ENCODE assay signal across 37 cellular contexts in genomic region chr6:169650241-169650958, GRCh38.
"Had no signal": no experiment of that assay in that cellular context is flagged by ENCODE, and none has a peak within 500 bp of the region (broad histone marks: within the 10 kb centered on the region; RNA-seq: fewer than 3 reads in every experiment).

No MANE protein-coding gene starts in this region.

- H3K4me3 Mint-ChIP-seq: activated B cell treated with CpG ODN at 0.5 μM for 24 hours; activated CD4-positive, alpha-beta memory T cell treated with anti-CD3 and anti-CD28 coated beads for 36 hours; activated CD4-positive, alpha-beta T cell treated with anti-CD3 and anti-CD28 coated beads, Interleukin-2, amount 10 ng/mL, durations not matched to agents 24 days and 14 days; activated CD8-positive, alpha-beta T cell treated with anti-CD3 and anti-CD28 coated beads for 36 hours; activated naive CD4-positive, alpha-beta T cell treated with anti-CD3 and anti-CD28 coated beads for 36 hours; activated naive CD8-positive, alpha-beta T cell treated with anti-CD3 and anti-CD28 coated beads for 36 hours; activated T-cell treated with anti-CD3 and anti-CD28 coated beads, Interleukin-2, amount 50 U/mL, for 4 hours; activated T-cell treated with anti-CD3 and anti-CD28 coated beads, Interleukin-2, amount 50 U/mL, for 72 hours; activated T-helper 1 cell treated with anti-CD3 and anti-CD28 coated beads, Interleukin-12 subunit alpha, Interleukin-12 subunit beta, Interleukin-2, Interleukin-4 antibody, amounts not matched to agents 30 ng/mL and 10 ng/mL and 1 ng/mL, durations not matched to agents 14 hours and 24 hours and 36 hours; activated T-helper 17 cell treated with anti-CD3 and anti-CD28 coated beads, Interleukin-2, amount 50 U/mL, for 72 hours; T-helper 1 cell treated with Interleukin-12 subunit alpha and Interleukin-12 subunit beta and Interleukin-4 antibody, amounts not matched to agents 30 μg/mL and 1 μg/mL, for 36 hours; T-helper 2 cell treated with Interferon-gamma antibody and Interleukin-4, amounts not matched to agents 5 μg/mL and 100 μg/mL, for 36 hours had no signal

- H3K4me1 ChIP-seq: adrenal gland, body of pancreas, breast epithelium had no signal

- H3K27me3 Mint-ChIP-seq: activated B cell treated with CpG ODN at 0.5 μM for 24 hours; activated CD4-positive, alpha-beta memory T cell treated with anti-CD3 and anti-CD28 coated beads for 36 hours; activated CD4-positive, alpha-beta T cell treated with anti-CD3 and anti-CD28 coated beads, Interleukin-2, amount 10 ng/mL, durations not matched to agents 24 days and 14 days; activated CD8-positive, alpha-beta T cell treated with anti-CD3 and anti-CD28 coated beads for 36 hours; activated naive CD8-positive, alpha-beta T cell treated with anti-CD3 and anti-CD28 coated beads for 36 hours; activated T-helper 17 cell treated with anti-CD3 and anti-CD28 coated beads, Interleukin-2, amount 50 U/mL, for 72 hours had no signal

- DNase-seq: activated B cell treated with CpG ODN at 0.5 μM for 24 hours; activated CD4-positive, alpha-beta memory T cell treated with anti-CD3 and anti-CD28 coated beads for 36 hours; activated CD4-positive, alpha-beta T cell treated with anti-CD3 and anti-CD28 coated beads for 4 hours; activated CD4-positive, alpha-beta T cell treated with anti-CD3 and anti-CD28 coated beads, Interleukin-2, amount 10 ng/mL, durations not matched to agents 24 days and 14 days; activated CD4-positive, alpha-beta T cell treated with anti-CD3 and anti-CD28 coated beads, Interleukin-2, amount 50 U/mL, for 1 hour; activated CD4-positive, alpha-beta T cell treated with anti-CD3 and anti-CD28 coated beads, Interleukin-2, amount 50 U/mL, for 4 hours; activated CD4-positive, CD25-positive, alpha-beta regulatory T cell treated with anti-CD3 and anti-CD28 coated beads, Interleukin-2, amount 50 U/mL, for 72 hours; activated CD8-positive, alpha-beta memory T cell treated with anti-CD3 and anti-CD28 coated beads, Interleukin-2, amount 50 U/mL, for 4 hours; activated CD8-positive, alpha-beta T cell treated with anti-CD3 and anti-CD28 coated beads for 36 hours; activated effector memory CD4-positive, alpha-beta T cell treated with anti-CD3 and anti-CD28 coated beads, Interleukin-2, amount 50 U/mL, for 16 hours; activated gamma-delta T cell treated with Interleukin-2 at 50 U/mL for 16 hours; activated naive CD4-positive, alpha-beta T cell; activated naive CD4-positive, alpha-beta T cell treated with anti-CD3 and anti-CD28 coated beads for 36 hours; activated naive CD4-positive, alpha-beta T cell treated with anti-CD3 and anti-CD28 coated beads, Interleukin-2, amount 50 U/mL, for 16 hours; activated naive CD8-positive, alpha-beta T cell treated with anti-CD3 and anti-CD28 coated beads for 36 hours; activated T-cell treated with anti-CD3 and anti-CD28 coated beads for 4 hours; activated T-cell treated with anti-CD3 and anti-CD28 coated beads, Interleukin-2, amount 50 U/mL, for 1 hour; activated T-cell treated with anti-CD3 and anti-CD28 coated beads, Interleukin-2, amount 50 U/mL, for 4 hours; activated T-cell treated with anti-CD3 and anti-CD28 coated beads, Interleukin-2, amount 50 U/mL, for 72 hours; adrenal gland; amniotic stem cell; aorta; body of pancreas; brain microvascular endothelial cell; central memory CD4-positive, alpha-beta T cell; T-helper 1 cell; T-helper 2 cell; T-helper 9 cell had no signal

- H3K27ac Mint-ChIP-seq: activated B cell treated with CpG ODN at 0.5 μM for 24 hours; activated CD4-positive, alpha-beta memory T cell treated with anti-CD3 and anti-CD28 coated beads for 36 hours; activated CD4-positive, alpha-beta T cell treated with anti-CD3 and anti-CD28 coated beads, Interleukin-2, amount 10 ng/mL, durations not matched to agents 24 days and 14 days; activated CD8-positive, alpha-beta T cell treated with anti-CD3 and anti-CD28 coated beads for 36 hours; activated naive CD4-positive, alpha-beta T cell treated with anti-CD3 and anti-CD28 coated beads for 36 hours; activated naive CD4-positive, alpha-beta T cell treated with anti-CD3 and anti-CD28 coated beads, Interleukin-2, amount 50 U/mL, for 72 hours; activated naive CD8-positive, alpha-beta T cell treated with anti-CD3 and anti-CD28 coated beads for 36 hours; activated T-cell treated with anti-CD3 and anti-CD28 coated beads, Interleukin-2, amount 50 U/mL, for 72 hours; activated T-helper 1 cell treated with anti-CD3 and anti-CD28 coated beads, Interleukin-12 subunit alpha, Interleukin-12 subunit beta, Interleukin-2, Interleukin-4 antibody, amounts not matched to agents 30 ng/mL and 10 ng/mL and 1 ng/mL, durations not matched to agents 14 hours and 24 hours and 36 hours; activated T-helper 17 cell treated with anti-CD3 and anti-CD28 coated beads, Interleukin-2, amount 50 U/mL, for 72 hours; T-helper 1 cell treated with Interleukin-12 subunit alpha and Interleukin-12 subunit beta and Interleukin-4 antibody, amounts not matched to agents 30 μg/mL and 1 μg/mL, for 36 hours; T-helper 2 cell treated with Interferon-gamma antibody and Interleukin-4, amounts not matched to agents 5 μg/mL and 100 μg/mL, for 36 hours had no signal

- H3K36me3 ChIP-seq: adrenal gland, brain microvascular endothelial cell, breast epithelium had no signal

- FAIRE-seq: astrocyte, TTC549 had no signal

- H3K27ac ChIP-seq: adrenal gland, body of pancreas, brain microvascular endothelial cell, breast epithelium, VCaP had no signal

- H3K9me3 ChIP-seq: adrenal gland, body of pancreas, breast epithelium had no signal

- ATAC-seq: activated CD8-positive, alpha-beta T cell treated with anti-CD3 and anti-CD28 coated beads for 36 hours; activated naive CD4-positive, alpha-beta T cell treated with anti-CD3 and anti-CD28 coated beads, Interleukin-2, amount 50 U/mL, for 72 hours; activated T-cell treated with anti-CD3 and anti-CD28 coated beads, Interleukin-2, amount 50 U/mL, for 4 hours; activated T-cell treated with anti-CD3 and anti-CD28 coated beads, Interleukin-2, amount 50 U/mL, for 72 hours; activated T-helper 17 cell treated with anti-CD3 and anti-CD28 coated beads, Interleukin-2, amount 50 U/mL, for 72 hours; body of pancreas had no signal

- H3K9me3 Mint-ChIP-seq: activated B cell treated with CpG ODN at 0.5 μM for 24 hours; activated CD4-positive, alpha-beta memory T cell treated with anti-CD3 and anti-CD28 coated beads for 36 hours; activated CD4-positive, alpha-beta T cell treated with anti-CD3 and anti-CD28 coated beads, Interleukin-2, amount 10 ng/mL, durations not matched to agents 24 days and 14 days; activated CD8-positive, alpha-beta T cell treated with anti-CD3 and anti-CD28 coated beads for 36 hours; activated naive CD4-positive, alpha-beta T cell treated with anti-CD3 and anti-CD28 coated beads for 36 hours; activated naive CD4-positive, alpha-beta T cell treated with anti-CD3 and anti-CD28 coated beads, Interleukin-2, amount 50 U/mL, for 72 hours; activated naive CD8-positive, alpha-beta T cell treated with anti-CD3 and anti-CD28 coated beads for 36 hours; activated T-cell treated with anti-CD3 and anti-CD28 coated beads, Interleukin-2, amount 50 U/mL, for 4 hours; activated T-cell treated with anti-CD3 and anti-CD28 coated beads, Interleukin-2, amount 50 U/mL, for 72 hours; activated T-helper 1 cell treated with anti-CD3 and anti-CD28 coated beads, Interleukin-12 subunit alpha, Interleukin-12 subunit beta, Interleukin-2, Interleukin-4 antibody, amounts not matched to agents 30 ng/mL and 10 ng/mL and 1 ng/mL, durations not matched to agents 14 hours and 24 hours and 36 hours; activated T-helper 17 cell treated with anti-CD3 and anti-CD28 coated beads, Interleukin-2, amount 50 U/mL, for 72 hours; T-helper 1 cell treated with Interleukin-12 subunit alpha and Interleukin-12 subunit beta and Interleukin-4 antibody, amounts not matched to agents 30 μg/mL and 1 μg/mL, for 36 hours; T-helper 2 cell treated with Interferon-gamma antibody and Interleukin-4, amounts not matched to agents 5 μg/mL and 100 μg/mL, for 36 hours had no signal

- H3K4me1 Mint-ChIP-seq: activated B cell treated with CpG ODN at 0.5 μM for 24 hours; activated T-helper 17 cell treated with anti-CD3 and anti-CD28 coated beads, Interleukin-2, amount 50 U/mL, for 72 hours had no signal

- H3K4me3 ChIP-seq: adrenal gland, body of pancreas, breast epithelium had no signal

- H3K36me3 Mint-ChIP-seq: activated naive CD4-positive, alpha-beta T cell treated with anti-CD3 and anti-CD28 coated beads, Interleukin-2, amount 50 U/mL, for 72 hours had no signal

- H3K27me3 ChIP-seq: adrenal gland, body of pancreas, brain microvascular endothelial cell, breast epithelium had no signal
